Comparison of ENCODE assay signal across 8 cellular contexts in the genomic region with DNA sequence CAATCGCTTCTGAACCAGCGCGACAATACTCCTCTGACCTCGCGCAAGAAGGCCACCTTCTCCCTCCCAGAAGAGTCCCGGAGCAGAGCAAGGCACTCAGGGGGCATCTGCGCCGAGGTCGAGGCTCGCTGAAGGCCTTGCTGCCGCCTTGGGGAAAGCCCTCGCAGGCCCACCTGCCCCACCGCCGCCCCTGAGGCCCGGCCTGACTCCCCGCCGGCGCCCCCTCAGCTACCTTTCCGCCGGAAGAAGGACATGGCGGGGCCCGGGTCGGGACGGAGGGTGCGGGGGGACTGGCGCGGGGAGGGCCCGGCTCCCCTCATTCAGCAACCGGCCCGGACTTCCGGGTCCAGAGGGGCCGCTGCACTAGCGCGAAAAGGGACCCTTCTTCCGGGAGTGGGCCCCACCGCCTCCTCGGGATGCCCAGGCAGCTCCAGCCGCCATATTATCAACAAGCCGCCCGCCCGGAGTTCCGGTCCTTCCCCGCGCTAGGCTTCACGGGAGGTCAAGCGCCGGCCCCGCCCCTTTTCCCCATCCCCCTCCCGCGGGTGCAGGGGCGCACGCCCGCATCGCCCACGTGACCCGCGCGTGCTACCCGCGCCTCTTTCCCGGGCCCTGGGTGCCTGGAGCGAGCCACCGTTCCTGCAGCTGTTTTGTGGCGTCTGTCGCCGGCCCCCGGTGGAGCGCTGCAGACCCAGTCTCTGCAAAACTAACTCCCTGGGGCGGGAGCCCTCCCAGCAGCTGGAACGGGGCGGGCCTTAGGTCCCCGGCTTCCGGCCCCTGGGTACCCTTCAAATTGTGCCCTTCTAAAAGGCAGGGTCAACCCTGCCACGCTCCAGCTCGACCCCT. TPM values are rescaled to one million over a fixed set of nuclear protein-coding genes. Genes with fewer than 3 reads are reported as not detected.
A peak's percentile ranks its signal among the peaks of the same experiment; 100 is the strongest.
DNase-seq lines count a peak whose midpoint lies in the region; ATAC-seq and TF ChIP-seq lines count a peak whose summit lies in the region.

A gene with protein sequence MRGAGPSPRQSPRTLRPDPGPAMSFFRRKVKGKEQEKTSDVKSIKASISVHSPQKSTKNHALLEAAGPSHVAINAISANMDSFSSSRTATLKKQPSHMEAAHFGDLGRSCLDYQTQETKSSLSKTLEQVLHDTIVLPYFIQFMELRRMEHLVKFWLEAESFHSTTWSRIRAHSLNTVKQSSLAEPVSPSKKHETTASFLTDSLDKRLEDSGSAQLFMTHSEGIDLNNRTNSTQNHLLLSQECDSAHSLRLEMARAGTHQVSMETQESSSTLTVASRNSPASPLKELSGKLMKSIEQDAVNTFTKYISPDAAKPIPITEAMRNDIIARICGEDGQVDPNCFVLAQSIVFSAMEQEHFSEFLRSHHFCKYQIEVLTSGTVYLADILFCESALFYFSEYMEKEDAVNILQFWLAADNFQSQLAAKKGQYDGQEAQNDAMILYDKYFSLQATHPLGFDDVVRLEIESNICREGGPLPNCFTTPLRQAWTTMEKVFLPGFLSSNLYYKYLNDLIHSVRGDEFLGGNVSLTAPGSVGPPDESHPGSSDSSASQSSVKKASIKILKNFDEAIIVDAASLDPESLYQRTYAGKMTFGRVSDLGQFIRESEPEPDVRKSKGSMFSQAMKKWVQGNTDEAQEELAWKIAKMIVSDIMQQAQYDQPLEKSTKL (minus strand): TSS at position 469 of the 846 bp plus-strand sequence. CDS start 149 bp downstream, at position 320.

- no peak for TF ChIP-seq CTCF in CD14-positive monocyte (IDR thresholded peaks at IDR 0.05)
- TF ChIP-seq CTCF in lower lobe of right lung (IDR thresholded peaks at IDR 0.05), result no peak

- peaks cover 0 to under 1% (median 0%) of the 10 kb centered on the region in 3 donors for H3K27me3 Mint-ChIP-seq in CD14-positive monocyte (ENCODE audit: low read depth in 3 of 3)
- no peaks in the 10 kb centered on the region for H3K27me3 Mint-ChIP-seq in activated CD4-positive, alpha-beta memory T cell treated with anti-CD3 and anti-CD28 coated beads for 36 hours

- H3K4me3 ChIP-seq in lower lobe of right lung, result peak within 1 kb of the TSS; percentile 98

- peaks cover 15 to 27% of the 10 kb centered on the region in 2 donors for H3K36me3 Mint-ChIP-seq in CD14-positive monocyte
- peaks cover 14% of the 10 kb centered on the region for H3K36me3 Mint-ChIP-seq in activated CD4-positive, alpha-beta memory T cell treated with anti-CD3 and anti-CD28 coated beads for 36 hours

- intact Hi-C loops in CD14-positive monocyte (cut with micrococcal nuclease), result loop anchor here in 1 of 2 donors (10.0 kb wide), 1 partner anchor 113 kb away; a partner anchor contains a TSS
- intact Hi-C loops in activated CD4-positive, alpha-beta memory T cell treated with anti-CD3 and anti-CD28 coated beads for 36 hours (cut with micrococcal nuclease), result loop anchor here (1.0 to 5.0 kb wide), 3 partner anchors 32 to 345 kb away; a partner anchor contains a TSS
- intact Hi-C loops in lower lobe of right lung (cut with DNase I), result no loop called here

- peak within 1 kb of the TSS; percentile 92 to 96 for H3K4me3 Mint-ChIP-seq in CD14-positive monocyte
- peak within 1 kb of the TSS; percentile 94 for H3K4me3 Mint-ChIP-seq in activated CD4-positive, alpha-beta memory T cell treated with anti-CD3 and anti-CD28 coated beads for 36 hours

- POLR2A ChIA-PET in activated CD4-positive, alpha-beta memory T cell treated with anti-CD3 and anti-CD28 coated beads for 36 hours (lab: Charles Lee), result interaction anchor here (0.6 to 1.7 kb wide), 6 partner anchors 8 to 178 kb away, joined by 3 to 4 read pairs (median 3); no protein-coding TSS in a partner anchor

- H3K4me1 Mint-ChIP-seq in CD14-positive monocyte, result peaks cover 68% of the 10 kb centered on the region
- peaks cover 49% of the 10 kb centered on the region for H3K4me1 Mint-ChIP-seq in activated CD4-positive, alpha-beta memory T cell treated with anti-CD3 and anti-CD28 coated beads for 36 hours (ENCODE audit: low read depth)

- peak within 1 kb of the TSS; percentile 94 to 98 (median 97) for H3K27ac Mint-ChIP-seq in CD14-positive monocyte
- peak within 1 kb of the TSS; percentile 97 for H3K27ac Mint-ChIP-seq in activated CD4-positive, alpha-beta memory T cell treated with anti-CD3 and anti-CD28 coated beads for 36 hours

- DNase-seq in CD14-positive monocyte (ENCODE audit: low spot score), result peak; percentile 87
- DNase-seq in NCI-H748 treated with DMSO at 0.1 percent for 48 hours (lab: John Stamatoyannopoulos, UW), result peak; percentile 88
- peak; percentile 96 for DNase-seq in activated CD4-positive, alpha-beta memory T cell treated with anti-CD3 and anti-CD28 coated beads for 36 hours
- DNase-seq in ecto neural progenitor cell (ENCODE audit: low spot score), result peak; percentile 99
- peak; percentile 97 for DNase-seq in lower lobe of right lung
- DNase-seq in stimulated activated CD4-positive, alpha-beta T cell treated with anti-CD3 and anti-CD28 coated beads, TNF-alpha, amount 100 ng/mL, for 24 hours (ENCODE audit: low read depth in 3 of 3), result peak; percentile 90 to 96 (median 92)

- ATAC-seq in GM19351 (IDR thresholded peaks at IDR 0.05; ENCODE audit: unreplicated experiment) (peak; percentile 82), HG03520 (IDR thresholded peaks at IDR 0.05; ENCODE audit: unreplicated experiment) (peak; percentile 66), lower lobe of right lung (peak; percentile 98 to 99)

- CTCF ChIA-PET in activated CD4-positive, alpha-beta memory T cell treated with anti-CD3 and anti-CD28 coated beads for 36 hours (lab: Charles Lee), result interaction anchor here (0.8 to 4.2 kb wide), 4 partner anchors 11 to 215 kb away, joined by 3 to 24 read pairs (median 3); a partner anchor contains a TSS

- peaks cover 32% of the 10 kb centered on the region for H3K4me1 ChIP-seq in lower lobe of right lung

- H3K36me3 ChIP-seq in lower lobe of right lung, result no peaks in the 10 kb centered on the region

- H3K27me3 ChIP-seq in lower lobe of right lung (ENCODE audit: low read depth), result no peaks in the 10 kb centered on the region

- H3K9me3 ChIP-seq in lower lobe of right lung, result no peaks in the 10 kb centered on the region

- peak within 1 kb of the TSS; percentile 98 for H3K27ac ChIP-seq in lower lobe of right lung

- H3K9me3 Mint-ChIP-seq in CD14-positive monocyte, result peaks cover 0 to 6% (median 0%) of the 10 kb centered on the region in 7 donors
- peaks cover 4% of the 10 kb centered on the region for H3K9me3 Mint-ChIP-seq in activated CD4-positive, alpha-beta memory T cell treated with anti-CD3 and anti-CD28 coated beads for 36 hours

RNA-seq across cellular contexts. Expression of the gene that starts here (rescaled TPM):
- polyA plus RNA-seq in CD14-positive monocyte, result 10 to 100 TPM; 13.1 to 15.4 TPM
- 10 to 100 TPM; 28.4 to 31.8 TPM for total RNA-seq in activated CD4-positive, alpha-beta memory T cell treated with anti-CD3 and anti-CD28 coated beads for 36 hours
- total RNA-seq in lower lobe of right lung, result 38.1 TPM

Comparison
In these comparisons a context has a peak if more than half of its experiments do, and no peak if none do; other contexts are left out.
1. Peak in every context shown above with its lines: DNase-seq, ATAC-seq, H3K4me3 ChIP-seq and H3K27ac ChIP-seq.